1 cellular context compared by ENCODE assay signal in genomic region chr5:169970334-169970733, GRCh38.
TF ChIP-seq lines count a peak whose summit lies in the region.

No MANE protein-coding gene starts in this region.

TF ChIP-seq in GM12878, 131 proteins besides CTCF, POLR2A, EP300 and RAD21 (continued from another document):
- TF ChIP-seq RUNX3 (IDR thresholded peaks at IDR 0.05; ENCODE audit: low read length) (peak; percentile 23; the same call in 1 of the 2 replicates), ZBTB33 (IDR thresholded peaks at IDR 0.05) (no peak), RBBP5 (conservative IDR thresholded peaks at IDR 0.05) (no peak)
